1 cellular context compared by ENCODE assay signal in genomic region chr10:84478155-84478554, GRCh38.
TF ChIP-seq lines count a peak whose summit lies in the region.

No MANE protein-coding gene starts in this region.

TF ChIP-seq in IMR-90, 13 proteins besides CTCF, POLR2A, EP300 and RAD21:
- peak; percentile 68 for TF ChIP-seq CEBPB (IDR thresholded peaks at IDR 0.05; ENCODE audit: low read depth, low read length)
- TF ChIP-seq MXI1 (IDR thresholded peaks at IDR 0.05; ENCODE audit: borderline replicate concordance, low read depth, low read length): no peak
